ENCODE assay signal across 8 cellular contexts in the genomic region with DNA sequence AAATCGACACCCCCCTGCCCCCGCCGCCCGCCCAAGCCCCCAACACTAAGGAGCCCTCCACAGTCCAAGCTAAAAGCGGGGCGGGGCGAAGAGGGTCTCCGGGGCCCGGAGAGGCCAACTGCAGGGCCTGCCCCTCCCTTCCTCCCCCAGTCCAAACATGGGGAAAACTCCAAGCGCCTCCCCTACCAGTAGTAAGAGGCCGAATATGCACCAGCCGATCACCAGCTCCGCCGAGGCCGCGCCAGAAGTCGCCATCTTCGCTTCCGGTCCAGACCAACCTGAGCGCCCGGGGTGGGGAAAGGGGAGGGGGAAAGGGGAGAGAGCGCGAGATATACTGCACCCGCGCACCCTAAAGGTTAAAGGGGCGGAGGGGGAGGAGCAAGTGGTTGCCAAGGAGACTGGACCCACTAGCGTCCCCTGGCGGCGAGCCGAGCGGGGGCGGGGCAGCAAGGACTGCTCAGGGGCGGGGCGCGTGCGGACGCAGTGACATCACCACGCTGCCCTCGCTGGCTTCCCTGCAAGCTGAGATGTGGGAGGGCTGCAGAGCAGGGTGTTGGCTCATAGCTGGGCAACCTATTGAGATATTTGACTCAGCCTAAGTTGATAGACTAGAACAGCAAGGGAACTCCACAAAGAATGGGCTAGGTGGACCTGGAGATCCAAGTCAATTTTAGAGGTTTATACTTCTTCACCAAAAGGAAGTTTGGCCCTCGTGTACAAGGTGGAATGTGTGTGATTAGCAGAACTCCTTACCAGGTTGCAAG. TPM values are rescaled to one million over a fixed set of nuclear protein-coding genes. Genes with fewer than 3 reads are reported as not detected.
DNase-seq lines count a peak whose midpoint lies in the region; ATAC-seq and FAIRE-seq lines count a peak whose summit lies in the region.

A gene (minus strand): TSS at position 384 of the 764 bp plus-strand sequence. CDS start 129 bp downstream, at position 255.

- in situ Hi-C loops in Caki2 (cut with HindIII; ENCODE audit: low pct_unique_long_range_greater_than_20kb, low sequenced_read_pairs), result no loop called here

- no peaks in the 10 kb centered on the region for H3K9me3 Mint-ChIP-seq in effector memory CD8-positive, alpha-beta T cell
- no peaks in the 10 kb centered on the region for H3K9me3 Mint-ChIP-seq in memory B cell

- no peaks in the 10 kb centered on the region for H3K27me3 Mint-ChIP-seq in effector memory CD8-positive, alpha-beta T cell
- no peaks in the 10 kb centered on the region for H3K27me3 Mint-ChIP-seq in memory B cell

- peaks cover 28 to 46% of the 10 kb centered on the region in 2 donors for H3K4me1 Mint-ChIP-seq in effector memory CD8-positive, alpha-beta T cell (ENCODE audit: low read depth in 2 of 2)
- H3K4me1 Mint-ChIP-seq in memory B cell, result peaks cover 30% of the 10 kb centered on the region

- H3K36me3 Mint-ChIP-seq in effector memory CD8-positive, alpha-beta T cell (ENCODE audit: insufficient read depth), result peaks cover 12% of the 10 kb centered on the region
- H3K36me3 Mint-ChIP-seq in memory B cell, result peaks cover 9% of the 10 kb centered on the region

- DNase-seq in Caki2 (ENCODE audit: low read depth) (peak; percentile 85), HTR-8/SVneo (ENCODE audit: insufficient read length, low spot score) (peak; percentile 86), NOMO-1 treated with DMSO at 0.1 percent for 48 hours (lab: John Stamatoyannopoulos, UW; ENCODE audit: unreplicated experiment) (peak; percentile 95), memory B cell (ENCODE audit: low spot score in 2 of 2) (peak; percentile 100)
- peak; percentile 96 to 99 (median 98) for DNase-seq in activated CD8-positive, alpha-beta memory T cell treated with anti-CD3 and anti-CD28 coated beads for 48 hours (ENCODE audit: low read depth in 2 of 3, low spot score in 2 of 3)
- peak; percentile 100 for DNase-seq in effector memory CD8-positive, alpha-beta T cell
- peak; percentile 97 for DNase-seq in stimulated activated CD8-positive, alpha-beta memory T cell treated with anti-CD3 and anti-CD28 coated beads, Interleukin-12 subunit alpha, Interleukin-12 subunit beta, amount 100 ng/mL, for 24 hours (ENCODE audit: extremely low read depth)

- peak; percentile 98 for FAIRE-seq in HTR-8/SVneo (lab: Jason Lieb, UNC)

- H3K4me3 Mint-ChIP-seq in effector memory CD8-positive, alpha-beta T cell, result peak within 1 kb of the TSS; percentile 87 to 97
- peak within 1 kb of the TSS; percentile 93 for H3K4me3 Mint-ChIP-seq in memory B cell

- peak; percentile 96 for ATAC-seq in GM21367 (IDR thresholded peaks at IDR 0.05; ENCODE audit: unreplicated experiment)
- ATAC-seq in effector memory CD8-positive, alpha-beta T cell (replicated peaks), result peak; percentile 82
- peak; percentile 73 for ATAC-seq in memory B cell (ENCODE audit: low read depth)

- peak within 1 kb of the TSS; percentile 99 to 100 for H3K27ac Mint-ChIP-seq in effector memory CD8-positive, alpha-beta T cell
- peak within 1 kb of the TSS; percentile 98 for H3K27ac Mint-ChIP-seq in memory B cell

RNA-seq across cellular contexts. Expression of the gene that starts here (rescaled TPM):
- 16.9 and 24.1 TPM in 2 replicates for total RNA-seq in Caki2 (2014; rRNA removed; shearing (Covaris generic); ENCODE audit: low replicate concordance)

Comparison
In these comparisons a context has a peak if more than half of its experiments do, and no peak if none do; other contexts are left out.
1. Peak in every context shown above with its lines: DNase-seq and ATAC-seq.